In the genomic region with DNA sequence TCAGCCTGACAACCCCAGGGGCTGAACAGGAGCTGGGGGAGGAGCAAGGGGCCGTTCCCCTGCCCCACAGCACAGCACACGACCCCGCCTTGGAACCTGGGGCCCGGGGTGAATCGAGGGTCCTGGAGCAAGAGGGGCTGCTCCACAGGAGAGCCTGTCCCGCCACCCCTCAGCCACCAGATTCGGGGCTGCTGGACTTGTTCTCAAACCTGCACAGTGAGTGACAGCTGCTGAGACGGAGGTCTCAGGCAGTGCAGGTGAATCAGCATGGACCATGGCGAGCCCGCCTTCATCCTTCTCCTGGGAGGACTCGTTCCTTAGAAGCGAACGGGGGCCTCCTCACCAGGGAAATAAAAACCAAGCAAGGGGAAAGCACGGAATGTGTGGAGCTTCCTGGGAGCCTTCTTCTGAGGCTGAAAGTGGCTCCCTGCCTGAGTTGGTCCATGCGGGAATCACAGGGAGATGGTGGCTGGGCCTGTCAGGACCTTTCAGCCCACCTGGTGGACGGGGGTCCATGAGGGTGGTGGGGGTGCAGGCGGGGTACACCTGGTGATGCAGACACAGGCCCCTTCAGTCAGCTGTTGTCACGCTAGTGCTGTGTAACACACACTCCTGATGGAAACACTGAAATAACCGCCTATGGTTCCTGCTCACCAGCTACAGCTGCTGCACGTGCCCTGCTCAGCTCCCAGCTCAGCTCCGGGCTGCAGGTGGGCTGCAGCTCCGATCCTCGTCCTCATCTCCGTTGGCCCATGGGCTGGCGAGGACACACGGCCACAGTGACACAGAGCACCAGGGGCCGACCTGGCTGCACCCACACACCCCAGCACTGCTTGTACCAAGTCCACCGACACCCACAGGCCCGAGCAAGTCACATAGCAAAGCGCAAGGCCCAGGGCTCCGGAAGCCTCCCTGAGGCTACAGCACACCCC, we compare ENCODE assay signal across 24 cellular contexts.
A peak's percentile ranks its signal among the peaks of the same experiment; 100 is the strongest.
DNase-seq lines count a peak whose midpoint lies in the region; ATAC-seq, FAIRE-seq and TF ChIP-seq lines count a peak whose summit lies in the region.
"Had no signal": no experiment of that assay in that cellular context is flagged by ENCODE, and none has a peak within 500 bp of the region (broad histone marks: within the 10 kb centered on the region; RNA-seq: fewer than 3 reads in every experiment).

No MANE protein-coding gene starts in this region.

- no peak overlapping the region for H2BK15ac ChIP-seq in H1 (ENCODE audit: low read length)

- TF ChIP-seq CTCF in RWPE1 (conservative IDR thresholded peaks at IDR 0.05; ENCODE audit: low read depth): no peak
- no peak for TF ChIP-seq CTCF in H1 (IDR thresholded peaks at IDR 0.05; ENCODE audit: control extremely low read depth in 1 of 3, insufficient read depth in 1 of 3, low read depth in 1 of 3, low read length in 3 of 3)
- no peak for TF ChIP-seq CTCF in keratinocyte (optimal IDR thresholded peaks at IDR 0.05 in 1 of 3, IDR thresholded peaks at IDR 0.05 in 1 of 3, conservative IDR thresholded peaks at IDR 0.05 in 1 of 3; ENCODE audit: extremely low read depth in 1 of 3, insufficient read depth in 2 of 3, low read length in 3 of 3)
- TF ChIP-seq CTCF in prostate gland (IDR thresholded peaks at IDR 0.05): no peak

- no peak overlapping the region for H2AK5ac ChIP-seq in H1 (ENCODE audit: low read depth, low read length)

- H3K9ac ChIP-seq in H1 (replicated peaks in 1 of 4; ENCODE audit: extremely low read depth in 1 of 4, low read depth in 3 of 4, low read length in 3 of 4) (no peak overlapping the region), keratinocyte (ENCODE audit: control insufficient read depth, extremely low read depth, insufficient read depth, low read length) (peak overlapping the region; percentile 51)
- H3K9ac ChIP-seq: BLaER1, KMS-11 had no signal

- 94% methylated on average over 30 of the region's 31 CpGs; no CpG with 5 or more reads in 1 of the 2 experiments for WGBS in H1 (ENCODE audit: extremely low coverage in 1 of 2, insufficient coverage in 1 of 2, insufficient read length in 1 of 2, insufficient replicate concordance in 2 of 2, low coverage in 1 of 2, low lambda C conversion rate in 2 of 2, missing lambda C conversion rate in 1 of 2), 2 experiments
- 88% methylated on average over 29 of the region's 31 CpGs for WGBS in prostate gland

- no peak overlapping the region for H3K56ac ChIP-seq in H1 (replicated peaks; ENCODE audit: insufficient read length, low read depth, low read length)

- H3K4ac ChIP-seq in H1 (replicated peaks; ENCODE audit: insufficient read length, low read depth, low read length): no peak overlapping the region

- H3K4me1 ChIP-seq in H1 (replicated peaks in 1 of 4; ENCODE audit: control insufficient read depth in 3 of 4, insufficient read depth in 4 of 4, low read length in 3 of 4): peaks cover 0 to 3% (median 1%) of the 10 kb centered on the region in 4 experiments; a peak in 2 of 7 replicates
- H3K4me1 ChIP-seq in keratinocyte (ENCODE audit: control insufficient read depth, extremely low read depth, insufficient read depth, low read length): peaks cover 21% of the 10 kb centered on the region
- no peaks in the 10 kb centered on the region for H3K4me1 ChIP-seq in prostate gland (replicated peaks)

- DNase-seq in RWPE1 (ENCODE audit: low spot score): no peak
- DNase-seq in H1 (ENCODE audit: low read depth in 1 of 2, low spot score in 2 of 2): no peak
- DNase-seq in keratinocyte (ENCODE audit: low read depth, low spot score): no peak
- no peak for DNase-seq in kidney tubule cell (ENCODE audit: low spot score)
- no peak for DNase-seq in prostate gland (ENCODE audit: low spot score)
- DNase-seq: activated naive CD8-positive, alpha-beta T cell treated with anti-CD3 and anti-CD28 coated beads, Interleukin-2, amount 10 ng/mL, durations not matched to agents 7 days and 5 days; DND-41; effector CD4-positive, alpha-beta T cell; foreskin melanocyte; HFFc6; hypothalamus; NCI-H1436; NCI-H446 treated with DMSO at 0.1 percent for 48 hours; OCI-M1; SHP77; stimulated activated naive CD4-positive, alpha-beta T cell treated with Interleukin-2 at 50 U/mL for 16 hours; T-helper 9 cell had no signal

- no peak overlapping the region for H3K4me2 ChIP-seq in H1 (ENCODE audit: insufficient read depth in 1 of 2, low read depth in 2 of 2, low read length in 2 of 2)
- peak overlapping the region; percentile 11 for H3K4me2 ChIP-seq in keratinocyte (ENCODE audit: control insufficient read depth, extremely low read depth, insufficient read depth, low read depth, low read length)
- H3K4me2 ChIP-seq: BLaER1, KMS-11 had no signal

- TF ChIP-seq POLR2A in H1 (IDR thresholded peaks at IDR 0.05; ENCODE audit: control extremely low read depth in 1 of 2, low read depth in 2 of 2, low read length in 2 of 2) (no peak), prostate gland (IDR thresholded peaks at IDR 0.05) (no peak)

- no peak for ATAC-seq in GM19467 (IDR thresholded peaks at IDR 0.05; ENCODE audit: unreplicated experiment)
- ATAC-seq in GM19328 (IDR thresholded peaks at IDR 0.05; ENCODE audit: unreplicated experiment): no peak

- FAIRE-seq in H1 (lab: Jason Lieb, UNC): no peak
- peak; percentile 29 for FAIRE-seq in keratinocyte (lab: Jason Lieb, UNC)

- no peak overlapping the region for H3K14ac ChIP-seq in H1 (ENCODE audit: insufficient read length)

- H3K27ac ChIP-seq in RWPE1 (peak overlapping the region; percentile 87), H1 (ENCODE audit: low read depth, low read length) (no peak overlapping the region), keratinocyte (ENCODE audit: control insufficient read depth, insufficient read depth, low read length) (peak overlapping the region; percentile 36), skin epidermis (peak overlapping the region in 19 of 21 experiments; percentile 30 to 91 (median 80)), prostate gland (no peak overlapping the region)
- H3K27ac ChIP-seq: BLaER1, KMS-11, neutrophil, thyroid gland had no signal

- H3K79me2 ChIP-seq in H1 (ENCODE audit: control insufficient read depth in 1 of 2, insufficient read depth in 2 of 2, low read length in 2 of 2): no peaks in the 10 kb centered on the region
- H3K79me2 ChIP-seq in keratinocyte (ENCODE audit: control insufficient read depth, insufficient read depth, low read length): no peaks in the 10 kb centered on the region

- no peaks in the 10 kb centered on the region for H3K27me3 ChIP-seq in H1 (replicated peaks in 1 of 4; ENCODE audit: control insufficient read depth in 3 of 4, extremely low read depth in 1 of 4, insufficient read depth in 3 of 4, low read length in 3 of 4)
- no peaks in the 10 kb centered on the region for H3K27me3 ChIP-seq in keratinocyte (ENCODE audit: control insufficient read depth, extremely low read depth, insufficient read depth, low read length)
- no peaks in the 10 kb centered on the region for H3K27me3 ChIP-seq in prostate gland (replicated peaks; ENCODE audit: insufficient read depth)
- H3K27me3 ChIP-seq: BLaER1, neutrophil, thyroid gland had no signal

- H3K36me3 ChIP-seq in H1 (ENCODE audit: control insufficient read depth in 2 of 4, insufficient read depth in 4 of 4, low read length in 3 of 4): no peaks in the 10 kb centered on the region
- no peaks in the 10 kb centered on the region for H3K36me3 ChIP-seq in keratinocyte (ENCODE audit: control insufficient read depth in 2 of 2, extremely low read depth in 1 of 2, insufficient read depth in 2 of 2, low read length in 2 of 2)
- no peaks in the 10 kb centered on the region for H3K36me3 ChIP-seq in prostate gland
- H3K36me3 ChIP-seq: BLaER1, neutrophil, thyroid gland had no signal

- no peak overlapping the region for H2BK5ac ChIP-seq in H1 (ENCODE audit: low read depth, low read length)

- H2BK12ac ChIP-seq in H1 (ENCODE audit: low read depth, low read length): 0 out of 2 replicates have a peak overlapping the region, but pooled peaks have one; percentile 9

- H2AFZ ChIP-seq in H1 (ENCODE audit: low read length) (no peak overlapping the region), keratinocyte (ENCODE audit: control insufficient read depth, low read length) (peak overlapping the region; percentile 64)

- H3K23me2 ChIP-seq in H1 (ENCODE audit: low read depth, low read length): no peaks in the 10 kb centered on the region

- H3K18ac ChIP-seq in H1 (ENCODE audit: extremely low read depth, low read length): no peak overlapping the region; the same call in 1 of the 2 replicates

- dilution Hi-C loops in keratinocyte (cut with MboI; ENCODE audit: extremely low pct_ligation_motif_present, low sequenced_read_pairs): no loop called here

- H3K9me3 ChIP-seq in H1 (ENCODE audit: insufficient read depth in 2 of 2, low read depth in 1 of 2, low read length in 1 of 2) (no peaks in the 10 kb centered on the region), keratinocyte (ENCODE audit: control insufficient read depth, low read depth, low read length) (no peaks in the 10 kb centered on the region), prostate gland (no peaks in the 10 kb centered on the region)
- H3K9me3 ChIP-seq: BLaER1, neutrophil, thyroid gland had no signal

- TF ChIP-seq RAD21 in H1 (IDR thresholded peaks at IDR 0.05 in 1 of 2, conservative IDR thresholded peaks at IDR 0.05 in 1 of 2; ENCODE audit: low read depth in 2 of 2, low read length in 2 of 2): no peak

- intact Hi-C loops in prostate gland (cut with DNase I): no loop called here

- H2BK20ac ChIP-seq in H1 (ENCODE audit: low read length): no peak overlapping the region

- POLR2A ChIA-PET in RWPE1 (lab: Yijun Ruan, JAX; ENCODE audit: low non-redundant PET) (no interaction called here), H1 (lab: Charles Lee; ENCODE audit: partially characterized antibody) (no interaction called here)

- H3K79me1 ChIP-seq in H1 (ENCODE audit: low read depth, low read length): no peaks in the 10 kb centered on the region

- H3K4me3 ChIP-seq in H1 (ENCODE audit: extremely low read depth in 1 of 4, insufficient read depth in 2 of 4, low read depth in 3 of 4, low read length in 4 of 4) (no peak overlapping the region), keratinocyte (ENCODE audit: control insufficient read depth in 2 of 3, extremely low read depth in 1 of 3, insufficient read depth in 2 of 3, low read depth in 1 of 3, low read length in 3 of 3) (peak overlapping the region in 1 of 3 experiments; percentile 20), skin epidermis (no peak overlapping the region), prostate gland (no peak overlapping the region)
- H3K4me3 ChIP-seq: BLaER1, thyroid gland had no signal

- peaks cover 0 to 1% of the 10 kb centered on the region in 2 experiments for H4K20me1 ChIP-seq in H1 (replicated peaks in 1 of 2; ENCODE audit: control insufficient read depth in 1 of 2, insufficient read depth in 2 of 2, low read length in 2 of 2)
- H4K20me1 ChIP-seq in keratinocyte (ENCODE audit: control insufficient read depth, extremely low read depth, insufficient read depth, low read length): no peaks in the 10 kb centered on the region

- H4K8ac ChIP-seq in H1 (ENCODE audit: extremely low read depth, insufficient read depth, low read length): no peak overlapping the region; the same call in 1 of the 2 replicates

- CTCF ChIA-PET in RWPE1 (lab: Yijun Ruan, JAX) (no interaction called here), H1 (lab: Charles Lee; ENCODE audit: partially characterized antibody) (interaction anchor here (1.1 to 4.0 kb wide), 8 partner anchors 11 to 108 kb away, joined by 3 to 12 read pairs (median 4); no protein-coding TSS in a partner anchor)

- H3K23ac ChIP-seq in H1 (ENCODE audit: insufficient read length): no peak overlapping the region

- no peak for TF ChIP-seq EP300 in H1 (IDR thresholded peaks at IDR 0.05; ENCODE audit: borderline replicate concordance in 1 of 2, low read depth in 2 of 2, low read length in 2 of 2)

- H4K5ac ChIP-seq in H1 (ENCODE audit: insufficient read length, low read depth, low read length): no peak overlapping the region

- no peaks in the 10 kb centered on the region for H3K9me1 ChIP-seq in keratinocyte (ENCODE audit: control insufficient read depth, extremely low read depth, insufficient read depth, low read length)

- H4K91ac ChIP-seq in H1 (replicated peaks; ENCODE audit: insufficient read length, low read length): no peak overlapping the region

- no peak overlapping the region for H2BK120ac ChIP-seq in H1 (replicated peaks; ENCODE audit: low read depth, low read length)

Comparison
In these comparisons a context has a peak if more than half of its experiments do, and no peak if none do; other contexts are left out.
1. H3K27ac ChIP-seq: peak in RWPE1 (single experiment), keratinocyte (single experiment) and skin epidermis (19 of 21); none in H1 (single experiment) and prostate gland (0 of 2).